Comparison of ENCODE assay signal across 12 cellular contexts in genomic region chr15:92611995-92612745, GRCh38. TPM values are rescaled to one million over a fixed set of nuclear protein-coding genes. Genes with fewer than 3 reads are reported as not detected.
DNase-seq lines count a peak whose midpoint lies in the region; ATAC-seq and TF ChIP-seq lines count a peak whose summit lies in the region.
"Had no signal": no experiment of that assay in that cellular context is flagged by ENCODE, and none has a peak within 500 bp of the region (broad histone marks: within the 10 kb centered on the region; RNA-seq: fewer than 3 reads in every experiment).

No MANE protein-coding gene starts in this region.

- H3K4me1 ChIP-seq in mucosa of descending colon (ENCODE audit: low read depth) = peaks cover 6% of the 10 kb centered on the region
- no peaks in the 10 kb centered on the region for H3K4me1 ChIP-seq in CD8-positive, alpha-beta memory T cell (ENCODE audit: insufficient read depth, low read length)

- no peaks in the 10 kb centered on the region for H3K27me3 ChIP-seq in brain microvascular endothelial cell (replicated peaks)
- H3K27me3 ChIP-seq in CD8-positive, alpha-beta memory T cell (ENCODE audit: insufficient read depth, low read length, poor library complexity, severe bottlenecking) = no peaks in the 10 kb centered on the region
- H3K27me3 ChIP-seq: SJCRH30, tibial artery had no signal

- TF ChIP-seq CTCF in GM13976 (IDR thresholded peaks at IDR 0.05; ENCODE audit: borderline replicate concordance, control extremely low read depth, extremely low read depth, insufficient read depth, missing control alignments) = peak; percentile 28
- peak; percentile 9 for TF ChIP-seq CTCF in brain microvascular endothelial cell (IDR thresholded peaks at IDR 0.05; ENCODE audit: low read depth, low read length, missing control alignments)
- TF ChIP-seq CTCF in mucosa of descending colon (IDR thresholded peaks at IDR 0.05) = no peak

- no peaks in the 10 kb centered on the region for H3K9me3 Mint-ChIP-seq in CD8-positive, alpha-beta memory T cell

- no peaks in the 10 kb centered on the region for H3K9me3 ChIP-seq in mucosa of descending colon
- H3K9me3 ChIP-seq in CD8-positive, alpha-beta memory T cell (ENCODE audit: low read length) = no peaks in the 10 kb centered on the region
- H3K9me3 ChIP-seq: SJCRH30, tibial artery had no signal

- no peak overlapping the region for H3K27ac ChIP-seq in brain microvascular endothelial cell
- H3K27ac ChIP-seq in CD8-positive, alpha-beta memory T cell (ENCODE audit: low read depth, low read length) = no peak overlapping the region
- H3K27ac ChIP-seq: SJCRH30, tibial artery had no signal

- intact Hi-C loops in mucosa of descending colon (cut with DNase I, micrococcal nuclease) = no loop called here

- ATAC-seq in mucosa of descending colon = peak; percentile 28
- ATAC-seq: activated CD4-positive, CD25-positive, alpha-beta regulatory T cell treated with anti-CD3 and anti-CD28 coated beads, Interleukin-2, amount 50 U/mL, for 24 hours had no signal

- DNase-seq in EH (ENCODE audit: low read depth) = peak; percentile 39
- DNase-seq in GM13976 (ENCODE audit: low spot score) = no peak
- no peak for DNase-seq in brain microvascular endothelial cell
- DNase-seq in mucosa of descending colon = no peak
- DNase-seq in H4 (ENCODE audit: low spot score) = no peak
- no peak for DNase-seq in HT-29 (ENCODE audit: low spot score)
- DNase-seq in CD8-positive, alpha-beta memory T cell = no peak
- DNase-seq: COR-L47, NCI-H1436 treated with DMSO at 0.1 percent for 48 hours, SJCRH30 had no signal

- no peaks in the 10 kb centered on the region for H3K36me3 Mint-ChIP-seq in CD8-positive, alpha-beta memory T cell

- H3K27me3 Mint-ChIP-seq in CD8-positive, alpha-beta memory T cell = peaks cover 0 to 7% of the 10 kb centered on the region in 2 donors

- H3K27ac Mint-ChIP-seq in CD8-positive, alpha-beta memory T cell = no peak overlapping the region

- H3K36me3 ChIP-seq in brain microvascular endothelial cell (replicated peaks) (no peaks in the 10 kb centered on the region), mucosa of descending colon (ENCODE audit: low read depth) (no peaks in the 10 kb centered on the region)
- H3K36me3 ChIP-seq in CD8-positive, alpha-beta memory T cell (ENCODE audit: insufficient read depth, low read length) = no peaks in the 10 kb centered on the region
- H3K36me3 ChIP-seq: SJCRH30, tibial artery had no signal

- in situ Hi-C loops in GM13976 (cut with MboI; ENCODE audit: low sequenced_read_pairs, unreplicated experiment) = loop anchor here (10.0 kb wide), 1 partner anchor 103 kb away; no protein-coding TSS in a partner anchor
- in situ Hi-C loops in brain microvascular endothelial cell (cut with HindIII; ENCODE audit: low pct_ligation_motif_present, low sequenced_read_pairs) = no loop called here

- no peak overlapping the region for H3K4me3 ChIP-seq in brain microvascular endothelial cell (ENCODE audit: low read depth, low read length)
- H3K4me3 ChIP-seq in mucosa of descending colon = no peak overlapping the region
- H3K4me3 ChIP-seq in CD8-positive, alpha-beta memory T cell (ENCODE audit: low read length) = no peak overlapping the region
- H3K4me3 ChIP-seq: SJCRH30, tibial artery had no signal

- POLR2A ChIA-PET in CD8-positive, alpha-beta memory T cell (lab: Charles Lee) = no interaction called here

- H3K4me1 Mint-ChIP-seq in CD8-positive, alpha-beta memory T cell = no peaks in the 10 kb centered on the region

- CTCF ChIA-PET in CD8-positive, alpha-beta memory T cell (lab: Charles Lee) = no interaction called here

- H3K4me3 Mint-ChIP-seq in CD8-positive, alpha-beta memory T cell = no peak overlapping the region

RNA-seq across cellular contexts. Expression of gene FAM174B, which starts 43.4 kb away (rescaled TPM):
- total RNA-seq in mucosa of descending colon = 10 to 100 TPM; 14.7 to 30.5 (median 28.5) TPM
- 0.06 and 0.14 TPM in 2 replicates for total RNA-seq in H4 (2014; rRNA removed; shearing (Covaris generic))
- 14.4 and 19.7 TPM in 2 replicates for total RNA-seq in HT-29 (2014; rRNA removed; shearing (Covaris generic))
- 1 to 10 TPM; 3.9 TPM for total RNA-seq in CD8-positive, alpha-beta memory T cell
- polyA plus RNA-seq in CD8-positive, alpha-beta memory T cell = 0.82 TPM
